Comparison of ENCODE assay signal across 15 cellular contexts in genomic region chr5:64144429-64145215, GRCh38. TPM values are rescaled to one million over a fixed set of nuclear protein-coding genes. Genes with fewer than 3 reads are reported as not detected.
A peak's percentile ranks its signal among the peaks of the same experiment; 100 is the strongest.
DNase-seq lines count a peak whose midpoint lies in the region; ATAC-seq and TF ChIP-seq lines count a peak whose summit lies in the region.
"Had no signal": no experiment of that assay in that cellular context is flagged by ENCODE, and none has a peak within 500 bp of the region (broad histone marks: within the 10 kb centered on the region; RNA-seq: fewer than 3 reads in every experiment).

No MANE protein-coding gene starts in this region.

- H4K20me1 ChIP-seq in PC-3 (ENCODE audit: low read length), result no peaks in the 10 kb centered on the region

- H3K9me3 Mint-ChIP-seq in chondrocyte (ENCODE audit: low read depth), result no peaks in the 10 kb centered on the region
- H3K9me3 Mint-ChIP-seq: activated B cell treated with CpG ODN at 0.5 μM for 24 hours had no signal

- no peak overlapping the region for H3K4me3 Mint-ChIP-seq in chondrocyte (ENCODE audit: unreplicated experiment)
- H3K4me3 Mint-ChIP-seq: activated B cell treated with CpG ODN at 0.5 μM for 24 hours, GM23338, IgD-negative memory B cell had no signal

- H3K9me2 ChIP-seq in PC-3 (replicated peaks; ENCODE audit: low read length), result no peaks in the 10 kb centered on the region

- H3K27ac Mint-ChIP-seq in chondrocyte (ENCODE audit: unreplicated experiment), result no peak overlapping the region
- H3K27ac Mint-ChIP-seq: activated B cell treated with CpG ODN at 0.5 μM for 24 hours, GM23338, IgD-negative memory B cell had no signal

- peaks cover 26% of the 10 kb centered on the region for H3K27me3 Mint-ChIP-seq in chondrocyte (ENCODE audit: low read depth)
- H3K27me3 Mint-ChIP-seq: activated B cell treated with CpG ODN at 0.5 μM for 24 hours, IgD-negative memory B cell had no signal

- no peak overlapping the region for H3K27ac ChIP-seq in PC-3 (ENCODE audit: low read length)
- H3K27ac ChIP-seq in esophagus muscularis mucosa (replicated peaks in 1 of 4), result peak overlapping the region in 3 of 4 donors; percentile 23 to 48 (median 31)
- H3K27ac ChIP-seq in transverse colon, result no peak overlapping the region

- no peak overlapping the region for H2AFZ ChIP-seq in PC-3 (ENCODE audit: low read length)
- H2AFZ ChIP-seq: GM23338 had no signal

- BruUV-seq in PC-3 (replicated peaks; lab: Mats Ljungman, UMichigan), result no TSS peak

- H3K4me1 Mint-ChIP-seq in chondrocyte (ENCODE audit: low read depth), result peaks cover 5% of the 10 kb centered on the region
- H3K4me1 Mint-ChIP-seq: activated B cell treated with CpG ODN at 0.5 μM for 24 hours, GM23338, IgD-negative memory B cell had no signal

- no peaks in the 10 kb centered on the region for H3K79me2 ChIP-seq in PC-3 (ENCODE audit: low read length)

- CTCF ChIA-PET in PC-3 (lab: Charles Lee), result interaction anchor here (1.0 kb wide), 1 partner anchor 45 kb away, joined by 3 read pairs; no protein-coding TSS in a partner anchor

- POLR2A ChIA-PET in PC-3 (lab: Charles Lee; ENCODE audit: unreplicated experiment), result interaction anchor here (0.7 kb wide), 1 partner anchor 72 kb away, joined by 3 read pairs; no protein-coding TSS in a partner anchor

- peak; percentile 63 for DNase-seq in AG20443 (ENCODE audit: low spot score)
- peak; percentile 72 for DNase-seq in PC-3
- DNase-seq in esophagus muscularis mucosa (ENCODE audit: extremely low spot score), result peak; percentile 70
- DNase-seq in mucosa of descending colon, result no peak
- DNase-seq in chondrocyte (ENCODE audit: low spot score), result no peak
- no peak for DNase-seq in transverse colon
- DNase-seq: activated B cell treated with CpG ODN at 0.5 μM for 24 hours; central memory CD4-positive, alpha-beta T cell; NCI-H1417 treated with DMSO at 0.1 percent for 48 hours; NCI-H226; spleen had no signal

- H3K4me1 ChIP-seq in PC-3 (ENCODE audit: insufficient read depth, low read length) (peaks cover 18% of the 10 kb centered on the region), esophagus muscularis mucosa (peaks cover 12 to 28% (median 25%) of the 10 kb centered on the region in 4 donors), mucosa of descending colon (ENCODE audit: low read depth) (no peaks in the 10 kb centered on the region), transverse colon (peaks cover 0 to 12% (median 0%) of the 10 kb centered on the region in 4 donors)
- H3K4me1 ChIP-seq: spleen had no signal

- 8% methylated on average over 1 of the region's 1 CpG for WGBS in esophagus muscularis mucosa
- WGBS in transverse colon (ENCODE audit: low coverage in 1 of 2), 2 donors, result 33 to 38% methylated on average over 1 of the region's 1 CpG

- TF ChIP-seq CTCF in PC-3 (conservative IDR thresholded peaks at IDR 0.05; ENCODE audit: low read depth, low read length) (no peak), esophagus muscularis mucosa (IDR thresholded peaks at IDR 0.05) (no peak), mucosa of descending colon (IDR thresholded peaks at IDR 0.05) (no peak), chondrocyte (IDR thresholded peaks at IDR 0.05) (no peak), transverse colon (IDR thresholded peaks at IDR 0.05) (no peak)

- H3K9ac ChIP-seq in PC-3 (ENCODE audit: low read length), result no peak overlapping the region

- intact Hi-C loops in PC-3 (cut with micrococcal nuclease) (loop anchor here (1.0 to 5.0 kb wide), 2 partner anchors 70 to 468 kb away; no protein-coding TSS in a partner anchor), esophagus muscularis mucosa (cut with DNase I) (loop anchor here (5.0 kb wide), 2 partner anchors 63 to 468 kb away; no protein-coding TSS in a partner anchor), mucosa of descending colon (cut with DNase I, micrococcal nuclease) (loop anchor here in 1 of 2 donors (10.0 kb wide), 1 partner anchor 480 kb away; no protein-coding TSS in a partner anchor), transverse colon (cut with DNase I; ENCODE audit: low total_unique reads) (loop anchor here (5.0 to 10.0 kb wide), 2 partner anchors 468 to 640 kb away; no protein-coding TSS in a partner anchor)

- TF ChIP-seq POLR2A in esophagus muscularis mucosa (IDR thresholded peaks at IDR 0.05; ENCODE audit: low read depth), result no peak
- TF ChIP-seq POLR2A in transverse colon (IDR thresholded peaks at IDR 0.05), result no peak

- H3K36me3 ChIP-seq in PC-3 (ENCODE audit: low read depth, low read length), result no peaks in the 10 kb centered on the region
- H3K36me3 ChIP-seq in esophagus muscularis mucosa, result no peaks in the 10 kb centered on the region
- H3K36me3 ChIP-seq in mucosa of descending colon (ENCODE audit: low read depth), result no peaks in the 10 kb centered on the region
- no peaks in the 10 kb centered on the region for H3K36me3 ChIP-seq in transverse colon
- H3K36me3 ChIP-seq: spleen had no signal

- H3K9me3 ChIP-seq in PC-3 (ENCODE audit: low read length) (no peaks in the 10 kb centered on the region), esophagus muscularis mucosa (no peaks in the 10 kb centered on the region), mucosa of descending colon (no peaks in the 10 kb centered on the region), transverse colon (no peaks in the 10 kb centered on the region)
- H3K9me3 ChIP-seq: spleen had no signal

- TF ChIP-seq EP300 in esophagus muscularis mucosa (IDR thresholded peaks at IDR 0.05), result no peak
- TF ChIP-seq EP300 in transverse colon (IDR thresholded peaks at IDR 0.05; ENCODE audit: low read depth), result no peak

- ATAC-seq in PC-3 (peak; percentile 87), mucosa of descending colon (peak; percentile 33), GM19397 (IDR thresholded peaks at IDR 0.05; ENCODE audit: unreplicated experiment) (no peak), HG03280 (IDR thresholded peaks at IDR 0.05; ENCODE audit: unreplicated experiment) (no peak)
- ATAC-seq: GM23338 had no signal

- no peaks in the 10 kb centered on the region for H3K27me3 ChIP-seq in PC-3 (ENCODE audit: low read length)
- no peaks in the 10 kb centered on the region for H3K27me3 ChIP-seq in esophagus muscularis mucosa
- no peaks in the 10 kb centered on the region for H3K27me3 ChIP-seq in transverse colon
- H3K27me3 ChIP-seq: spleen had no signal

- H3K4me2 ChIP-seq in PC-3 (ENCODE audit: low read length), result 0 out of 2 replicates have a peak overlapping the region, but pooled peaks have one; percentile 3
- H3K4me2 ChIP-seq: GM23338 had no signal

- H3K36me3 Mint-ChIP-seq in chondrocyte (ENCODE audit: low read depth), result no peaks in the 10 kb centered on the region
- H3K36me3 Mint-ChIP-seq: IgD-negative memory B cell had no signal

- H3K4me3 ChIP-seq in PC-3 (ENCODE audit: low read length) (no peak overlapping the region), esophagus muscularis mucosa (no peak overlapping the region), mucosa of descending colon (no peak overlapping the region), transverse colon (no peak overlapping the region)
- H3K4me3 ChIP-seq: GM23338, spleen had no signal

- in situ Hi-C loops in transverse colon (cut with MboI; ENCODE audit: low pct_ligation_motif_present in 1 of 4, low pct_unique_long_range_greater_than_20kb in 1 of 4, low sequenced_read_pairs in 3 of 4), result loop anchor here in 1 of 4 donors (25.0 kb wide), 1 partner anchor 468 kb away; no protein-coding TSS in a partner anchor

- no peaks in the 10 kb centered on the region for H3F3A ChIP-seq in PC-3 (ENCODE audit: low read length, unreplicated experiment)

RNA-seq across cellular contexts. Expression of gene RNF180, which starts 21.0 kb away (rescaled TPM):
- total RNA-seq in PC-3 (2014; rRNA removed) (5.1 and 5.4 TPM in 2 replicates), esophagus muscularis mucosa (10 to 100 TPM; 17.9 to 22.4 (median 21.0) TPM), mucosa of descending colon (10 to 100 TPM in 1 of 3 donors, 1 to 10 TPM in 1, under 1 TPM in 1; 0.96 to 15.0 (median 2.8) TPM), chondrocyte (5.8 to 6.4 TPM (median 6.1 TPM) in 3 replicates), transverse colon (1 to 10 TPM; 1.9 to 8.0 (median 3.2) TPM)
- total RNA-seq: activated B cell treated with CpG ODN at 0.5 μM for 24 hours had no signal

Comparison
In these comparisons a context has a peak if more than half of its experiments do, and no peak if none do; other contexts are left out.
1. DNase-seq: peak in AG20443 (single experiment), PC-3 (single experiment) and esophagus muscularis mucosa (single experiment); none in mucosa of descending colon (0 of 3), chondrocyte (single experiment) and transverse colon (single experiment).
2. ATAC-seq: peak in PC-3 (single experiment) and mucosa of descending colon (single experiment); none in GM19397 (single experiment) and HG03280 (single experiment).
3. H3K27ac ChIP-seq: peak in esophagus muscularis mucosa (3 of 4); none in PC-3 (single experiment) and transverse colon (0 of 4).